In the genomic region with DNA sequence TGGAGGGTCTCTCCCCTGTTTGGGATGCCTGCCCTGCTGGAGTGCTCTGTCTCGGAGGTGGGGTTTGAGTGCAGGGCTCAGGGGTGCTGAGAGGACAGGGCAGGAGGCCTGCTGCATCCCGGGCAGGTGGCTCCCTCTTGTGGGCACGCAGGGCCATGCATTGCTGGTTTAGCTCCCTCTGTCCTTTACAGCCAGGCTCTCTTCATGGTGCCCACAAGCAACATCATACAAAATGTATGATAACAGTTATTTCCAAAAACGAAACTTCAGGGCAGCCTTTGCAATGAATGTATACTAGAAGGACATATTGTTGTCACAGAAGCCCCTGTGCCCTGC, we compare ENCODE assay signal across 8 cellular contexts. TPM values are rescaled to one million over a fixed set of nuclear protein-coding genes. Genes with fewer than 3 reads are reported as not detected.
DNase-seq lines count a peak whose midpoint lies in the region; ATAC-seq and TF ChIP-seq lines count a peak whose summit lies in the region.
"Not testable (repeated sequence)": the region's sequence is repeated elsewhere in the genome, so short reads cannot be mapped to it uniquely, and the experiment has no call there.

No MANE protein-coding gene starts in this region.

- not testable (repeated sequence) for H3K4me3 Mint-ChIP-seq in T-cell; activated T-cell treated with anti-CD3 and anti-CD28 coated beads, Interleukin-2, amount 50 U/mL, for 4 hours

- H3K27me3 Mint-ChIP-seq in T-cell; activated T-cell treated with anti-CD3 and anti-CD28 coated beads, Interleukin-2, amount 50 U/mL, for 4 hours (ENCODE audit: low read depth): not testable (repeated sequence)

- TF ChIP-seq CTCF in right lobe of liver (IDR thresholded peaks at IDR 0.05) = peak in 3 of 4 donors; percentile 43 to 48 (median 46)

- H3K4me3 ChIP-seq in effector memory CD4-positive, alpha-beta T cell (ENCODE audit: insufficient read depth, low read depth, low read length, poor library complexity, severe bottlenecking); right lobe of liver: not testable (repeated sequence)

- H3K27ac ChIP-seq in effector memory CD4-positive, alpha-beta T cell (ENCODE audit: insufficient read depth, low read length, poor library complexity, severe bottlenecking); right lobe of liver: not testable (repeated sequence)

- H3K9me3 ChIP-seq in effector memory CD4-positive, alpha-beta T cell (ENCODE audit: control insufficient read depth, low read length); right lobe of liver: not testable (repeated sequence)

- POLR2A ChIA-PET in T-cell (lab: Charles Lee) = not testable (repeated sequence)

- not testable (repeated sequence) for TF ChIP-seq POLR2A in right lobe of liver (IDR thresholded peaks at IDR 0.05)

- H3K36me3 Mint-ChIP-seq in T-cell; activated T-cell treated with anti-CD3 and anti-CD28 coated beads, Interleukin-2, amount 50 U/mL, for 4 hours (ENCODE audit: insufficient read depth): not testable (repeated sequence)

- H3K4me1 Mint-ChIP-seq in T-cell; activated T-cell treated with anti-CD3 and anti-CD28 coated beads, Interleukin-2, amount 50 U/mL, for 4 hours (ENCODE audit: low read depth): not testable (repeated sequence)

- H3K27ac Mint-ChIP-seq in T-cell = not testable (repeated sequence)

- WGBS in right lobe of liver (ENCODE audit: insufficient coverage, low coverage, low lambda C conversion rate, missing lambda C conversion rate) = no CpG with 5 or more reads among the region's 4 CpGs

- H3K4me1 ChIP-seq in effector memory CD4-positive, alpha-beta T cell (ENCODE audit: control insufficient read depth, insufficient read depth, low read length, poor library complexity, severe bottlenecking); right lobe of liver: not testable (repeated sequence)

- ATAC-seq in GM18511 (IDR thresholded peaks at IDR 0.05; ENCODE audit: unreplicated experiment) = peak; percentile 73
- peak; percentile 45 for ATAC-seq in HG02870 (IDR thresholded peaks at IDR 0.05; ENCODE audit: unreplicated experiment)
- ATAC-seq in T-cell (replicated peaks in 1 of 4) = peak; percentile 92 to 95 (median 94)
- ATAC-seq in activated T-cell treated with anti-CD3 and anti-CD28 coated beads, Interleukin-2, amount 50 U/mL, for 4 hours = peak; percentile 97 to 98
- ATAC-seq in right lobe of liver = peak; percentile 81 to 87 (median 83)

- H3K36me3 ChIP-seq in effector memory CD4-positive, alpha-beta T cell (ENCODE audit: control insufficient read depth, insufficient read depth, low read length); right lobe of liver: not testable (repeated sequence)

- DNase-seq in T-cell = peak in 33 of 34 experiments; percentile 19 to 74 (median 57)
- DNase-seq in activated T-cell treated with anti-CD3 and anti-CD28 coated beads, Interleukin-2, amount 50 U/mL, for 4 hours = peak; percentile 56
- peak; percentile 23 to 39 (median 35) for DNase-seq in effector memory CD4-positive, alpha-beta T cell
- peak; percentile 72 to 80 (median 73) for DNase-seq in right lobe of liver
- DNase-seq in stimulated activated CD4-positive, alpha-beta T cell treated with anti-CD3 and anti-CD28 coated beads, Interleukin-12 subunit alpha, Interleukin-12 subunit beta, amount 100 ng/mL, for 48 hours (ENCODE audit: low read depth in 2 of 3, low spot score in 1 of 3) = peak; percentile 45 to 58 (median 46)
- DNase-seq in ureter (ENCODE audit: low spot score) = peak; percentile 64

- H3K27me3 ChIP-seq in effector memory CD4-positive, alpha-beta T cell (replicated peaks; ENCODE audit: control insufficient read depth, insufficient read depth, low read length, poor library complexity, severe bottlenecking); right lobe of liver: not testable (repeated sequence)

- CTCF ChIA-PET in T-cell (lab: Charles Lee) = not testable (repeated sequence)

- intact Hi-C loops in right lobe of liver (cut with DNase I) = not testable (repeated sequence)

- H3K9me3 Mint-ChIP-seq in T-cell; activated T-cell treated with anti-CD3 and anti-CD28 coated beads, Interleukin-2, amount 50 U/mL, for 4 hours: not testable (repeated sequence)

RNA-seq across cellular contexts. Expression of a gene that starts 22.9 kb away (rescaled TPM):
- total RNA-seq in T-cell (10 to 100 TPM; 49.8 to 68.4 (median 67.3) TPM), right lobe of liver (10 to 100 TPM; 20.7 to 28.3 (median 24.5) TPM), ureter (65.9 TPM)
- 10 to 100 TPM; 47.1 to 55.3 (median 54.3) TPM for total RNA-seq in activated T-cell treated with anti-CD3 and anti-CD28 coated beads, Interleukin-2, amount 50 U/mL, for 4 hours

RNA-seq across cellular contexts. Expression of a gene that starts 29.6 kb away (rescaled TPM):
- total RNA-seq in T-cell (1 to 10 TPM in 3 of 5 donors, under 1 TPM in 1, not detected in 1; 0.26 to 3.1 (median 1.1) TPM), right lobe of liver (under 1 TPM in 2 of 6 experiments, not detected in 4; 0.22 to 0.29 TPM), ureter (0.29 TPM)
- under 1 TPM; 0.16 to 0.60 (median 0.38) TPM for total RNA-seq in activated T-cell treated with anti-CD3 and anti-CD28 coated beads, Interleukin-2, amount 50 U/mL, for 4 hours

RNA-seq across cellular contexts. Expression of a gene that starts 40.6 kb away (rescaled TPM):
- total RNA-seq in T-cell (100 to 1,000 TPM; 104 to 215 (median 122) TPM), right lobe of liver (10 to 100 TPM; 12.3 to 24.9 (median 21.4) TPM), ureter (23.2 TPM)
- total RNA-seq in activated T-cell treated with anti-CD3 and anti-CD28 coated beads, Interleukin-2, amount 50 U/mL, for 4 hours = 10 to 100 TPM; 32.0 to 35.3 (median 35.0) TPM

RNA-seq across cellular contexts. Expression of a gene that starts 47.0 kb away (rescaled TPM):
- total RNA-seq in T-cell (100 to 1,000 TPM; 122 to 161 (median 128) TPM), right lobe of liver (100 to 1,000 TPM in 1 of 6 experiments, 10 to 100 TPM in 5; 71.5 to 100 (median 79.4) TPM), ureter (170 TPM)
- total RNA-seq in activated T-cell treated with anti-CD3 and anti-CD28 coated beads, Interleukin-2, amount 50 U/mL, for 4 hours = 100 to 1,000 TPM; 184 to 198 (median 188) TPM

Comparison
In these comparisons a context has a peak if more than half of its experiments do, and no peak if none do; other contexts are left out.
1. ATAC-seq: peak in every context shown above with its lines; median percentile 98 in activated T-cell treated with anti-CD3 and anti-CD28 coated beads, Interleukin-2, amount 50 U/mL, for 4 hours; 94 in T-cell; 83 in right lobe of liver; 73 in GM18511; 45 in HG02870.